In genomic region chr5:156589859-156590216, GRCh38 we compare ENCODE assay signal across 15 cellular contexts.
DNase-seq lines count a peak whose midpoint lies in the region; FAIRE-seq and TF ChIP-seq lines count a peak whose summit lies in the region.
"Had no signal": no experiment of that assay in that cellular context is flagged by ENCODE, and none has a peak within 500 bp of the region (broad histone marks: within the 10 kb centered on the region; RNA-seq: fewer than 3 reads in every experiment).

No MANE protein-coding gene starts in this region.

- FAIRE-seq in GM12891 (lab: Jason Lieb, UNC), result no peak

- TF ChIP-seq POLR2A in GM12891 (IDR thresholded peaks at IDR 0.05; ENCODE audit: low read depth, low read length), result no peak

- DNase-seq in foreskin melanocyte (peak; percentile 100), medulla oblongata (ENCODE audit: extremely low spot score) (peak; percentile 90), substantia nigra (lab: John Stamatoyannopoulos, UW) (peak in 33 of 49 donors; percentile 4 to 75 (median 31)), GM12891 (ENCODE audit: insufficient read length, low spot score) (no peak), mesenteric fat pad (ENCODE audit: low spot score) (no peak), GDM1 (lab: John Stamatoyannopoulos, UW) (no peak), germinal center (ENCODE audit: low spot score) (no peak)
- DNase-seq: ACHN; AML-193; Calu3; CD4-positive, alpha-beta T cell; NCI-H187; NCI-H226; SIG-M5 had no signal

- no peak for TF ChIP-seq CTCF in VCaP (conservative IDR thresholded peaks at IDR 0.05)

- H3K27ac ChIP-seq in VCaP, result peak overlapping the region; percentile 96
- peak overlapping the region; percentile 96 for H3K27ac ChIP-seq in substantia nigra (ENCODE audit: low read depth, low read length, poor library complexity, severe bottlenecking)

TF ChIP-seq in GM12891, 5 proteins besides CTCF, POLR2A, EP300 and RAD21:
- no peak for TF ChIP-seq POLR2AphosphoS5 (IDR thresholded peaks at IDR 0.05; ENCODE audit: low read depth, low read length)
- TF ChIP-seq POU2F2 (IDR thresholded peaks at IDR 0.05; ENCODE audit: low read depth, low read length), result no peak
- no peak for TF ChIP-seq SPI1 (IDR thresholded peaks at IDR 0.05; ENCODE audit: low read depth, low read length)
- TF ChIP-seq PAX5 (IDR thresholded peaks at IDR 0.05; ENCODE audit: insufficient read depth, low read length, severe bottlenecking), result no peak
- no peak for TF ChIP-seq TAF1 (IDR thresholded peaks at IDR 0.05; ENCODE audit: low read depth, low read length)
TF ChIP-seq in GM12891: peak in this region for 0.

Comparison
In these comparisons a context has a peak if more than half of its experiments do, and no peak if none do; other contexts are left out.
1. DNase-seq: peak in foreskin melanocyte (single experiment), medulla oblongata (single experiment) and substantia nigra (33 of 49); none in GM12891 (single experiment), mesenteric fat pad (single experiment), GDM1 (single experiment) and germinal center (single experiment).